In the genomic region with DNA sequence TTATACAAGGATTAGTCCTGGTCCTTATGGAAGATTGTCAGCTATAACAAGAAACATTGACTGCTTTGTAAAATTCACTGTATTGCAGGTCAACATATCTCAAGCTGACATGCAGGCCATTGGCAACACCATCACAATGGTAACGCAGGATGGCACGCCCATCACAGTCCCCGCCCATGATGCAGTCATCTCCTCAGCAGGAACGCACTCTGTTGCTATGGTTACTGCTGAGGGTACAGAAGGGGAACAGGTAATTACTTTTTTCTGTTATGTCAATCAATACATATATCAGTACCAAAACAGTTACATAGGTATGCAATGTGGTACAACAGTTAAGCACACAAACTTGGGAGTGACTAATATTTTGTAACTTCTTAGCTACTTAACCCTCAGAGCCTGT, we compare ENCODE assay signal across 20 cellular contexts. TPM values are rescaled to one million over a fixed set of nuclear protein-coding genes. Genes with fewer than 3 reads are reported as not detected.
DNase-seq lines count a peak whose midpoint lies in the region; ATAC-seq and TF ChIP-seq lines count a peak whose summit lies in the region.
"Had no signal": no experiment of that assay in that cellular context is flagged by ENCODE, and none has a peak within 500 bp of the region (broad histone marks: within the 10 kb centered on the region; RNA-seq: fewer than 3 reads in every experiment).

No MANE protein-coding gene starts in this region.

- DNase-seq in NCI-H345 (lab: John Stamatoyannopoulos, UW): peak; percentile 2
- DNase-seq in NCI-H345 treated with DMSO at 0.1 percent for 48 hours (lab: John Stamatoyannopoulos, UW; ENCODE audit: unreplicated experiment): no peak
- DNase-seq in WTC11 (ENCODE audit: low spot score): peak; percentile 44
- peak in 2 of 3 donors; percentile 47 to 56 for DNase-seq in mucosa of descending colon
- DNase-seq in hypothalamus (lab: John Stamatoyannopoulos, UW): no peak
- no peak for DNase-seq in immature natural killer cell
- DNase-seq: adrenal gland; cortex of kidney; DMS153; NCI-H1436; posterior cingulate gyrus; RPMI8226; SK-N-SH; stimulated activated CD4-positive, alpha-beta T cell treated with anti-CD3 and anti-CD28 coated beads, Interleukin-4, amount 100 ng/mL, for 1 hour had no signal

- H3K9me3 ChIP-seq in HEK293 (ENCODE audit: control insufficient read depth, insufficient read depth, low read depth, low read length): no peaks in the 10 kb centered on the region
- H3K9me3 ChIP-seq in mucosa of descending colon: no peaks in the 10 kb centered on the region
- H3K9me3 ChIP-seq: A549, adrenal gland, BLaER1, breast epithelium, SK-N-SH had no signal

- TF ChIP-seq CTCF in HEK293 (tag by site-specific recombination; IDR thresholded peaks at IDR 0.05) (no peak), WTC11 (IDR thresholded peaks at IDR 0.05) (no peak), mucosa of descending colon (IDR thresholded peaks at IDR 0.05) (no peak)

- intact Hi-C loops in mucosa of descending colon (cut with DNase I, micrococcal nuclease): no loop called here

- H3K9me3 Mint-ChIP-seq in WTC11: peaks cover 3% of the 10 kb centered on the region
- no peaks in the 10 kb centered on the region for H3K9me3 Mint-ChIP-seq in immature natural killer cell
- H3K9me3 Mint-ChIP-seq: natural killer cell treated with Interleukin-12 subunit alpha and Interleukin-12 subunit beta and Interleukin-15 and Interleukin-18, amount 100 ng/mL, for 72 hours had no signal

- peak; percentile 84 for ATAC-seq in WTC11
- peak; percentile 94 for ATAC-seq in mucosa of descending colon
- no peak for ATAC-seq in HG02870 (IDR thresholded peaks at IDR 0.05; ENCODE audit: unreplicated experiment)
- ATAC-seq: A549; natural killer cell treated with Interleukin-12 subunit alpha and Interleukin-12 subunit beta and Interleukin-15 and Interleukin-18, amount 100 ng/mL, for 72 hours had no signal

- H3K4me1 Mint-ChIP-seq in WTC11 (peaks cover 20% of the 10 kb centered on the region), immature natural killer cell (peaks cover under 1 to 1% of the 10 kb centered on the region in 2 donors)

- H3K27ac ChIP-seq in HEK293 (ENCODE audit: extremely low read depth, low read depth, low read length): no peak overlapping the region
- H3K27ac ChIP-seq: A549, adrenal gland, BLaER1, breast epithelium had no signal

- H3K4me3 Mint-ChIP-seq in WTC11 (no peak overlapping the region), immature natural killer cell (no peak overlapping the region)
- H3K4me3 Mint-ChIP-seq: natural killer cell treated with Interleukin-12 subunit alpha and Interleukin-12 subunit beta and Interleukin-15 and Interleukin-18, amount 100 ng/mL, for 72 hours had no signal

- H3K27me3 Mint-ChIP-seq in WTC11 (ENCODE audit: low read depth) (no peaks in the 10 kb centered on the region), immature natural killer cell (ENCODE audit: low read depth in 3 of 3) (peaks cover under 1 to 4% (median 4%) of the 10 kb centered on the region in 3 donors)
- H3K27me3 Mint-ChIP-seq: natural killer cell treated with Interleukin-12 subunit alpha and Interleukin-12 subunit beta and Interleukin-15 and Interleukin-18, amount 100 ng/mL, for 72 hours had no signal

- CTCF ChIA-PET in HEK293 (lab: Yijun Ruan, JAX) (interaction anchor here (0.6 to 2.0 kb wide), 4 partner anchors 9 to 386 kb away, joined by 3 to 12 read pairs (median 7); no protein-coding TSS in a partner anchor), WTC11 (lab: Charles Lee) (interaction anchor here (2.2 to 2.4 kb wide), 2 partner anchors 10 to 19 kb away, joined by 9 to 20 read pairs; no protein-coding TSS in a partner anchor)

- no peaks in the 10 kb centered on the region for H3K4me1 ChIP-seq in HEK293 (ENCODE audit: control insufficient read depth, insufficient read depth, low read length)
- no peaks in the 10 kb centered on the region for H3K4me1 ChIP-seq in mucosa of descending colon (ENCODE audit: low read depth)
- H3K4me1 ChIP-seq: adrenal gland, breast epithelium had no signal

- no peak overlapping the region for H3K4me3 ChIP-seq in HEK293 (ENCODE audit: low read depth, low read length)
- H3K4me3 ChIP-seq in mucosa of descending colon: no peak overlapping the region
- H3K4me3 ChIP-seq: A549, adrenal gland, BLaER1, breast epithelium had no signal

- H3K36me3 Mint-ChIP-seq in WTC11: peaks cover 52% of the 10 kb centered on the region
- H3K36me3 Mint-ChIP-seq in immature natural killer cell: peaks cover 41 to 64% (median 46%) of the 10 kb centered on the region in 3 donors

- H3K36me3 ChIP-seq in HEK293 (ENCODE audit: control insufficient read depth in 2 of 2, insufficient read depth in 1 of 2, low read length in 2 of 2) (peaks cover 7 to 42% of the 10 kb centered on the region in 2 experiments; a peak in 2 of 3 replicates), mucosa of descending colon (ENCODE audit: low read depth) (no peaks in the 10 kb centered on the region)

- H3K27ac Mint-ChIP-seq in WTC11 (no peak overlapping the region), immature natural killer cell (no peak overlapping the region)
- H3K27ac Mint-ChIP-seq: natural killer cell treated with Interleukin-12 subunit alpha and Interleukin-12 subunit beta and Interleukin-15 and Interleukin-18, amount 100 ng/mL, for 72 hours had no signal

- POLR2A ChIA-PET in HEK293 (lab: Yijun Ruan, JAX): no interaction called here
- POLR2A ChIA-PET in WTC11 (lab: Charles Lee): no interaction called here

TF ChIP-seq in HEK293, 187 proteins besides CTCF, POLR2A, EP300 and RAD21:
- TF ChIP-seq ZIC2 (tag by site-specific recombination; IDR thresholded peaks at IDR 0.05) (no peak), SCRT2 (tag by site-specific recombination; IDR thresholded peaks at IDR 0.05) (peak; percentile 42; the same call in 1 of the 2 replicates), ZNF776 (tag by site-specific recombination; IDR thresholded peaks at IDR 0.05; ENCODE audit: borderline replicate concordance) (no peak)

TF ChIP-seq in WTC11, 78 proteins besides CTCF, POLR2A, EP300 and RAD21 (continues in another document):
- TF ChIP-seq ZNF396 (CRISPR knock-in tag; IDR thresholded peaks at IDR 0.05; ENCODE audit: borderline replicate concordance) (no peak), ERG (CRISPR knock-in tag; IDR thresholded peaks at IDR 0.05) (no peak), NR3C1 (CRISPR knock-in tag; conservative IDR thresholded peaks at IDR 0.05; ENCODE audit: low read depth) (no peak), ZNF219 (CRISPR knock-in tag; IDR thresholded peaks at IDR 0.05; ENCODE audit: borderline replicate concordance) (no peak), RORB (CRISPR knock-in tag; IDR thresholded peaks at IDR 0.05) (no peak), MLX (CRISPR knock-in tag; IDR thresholded peaks at IDR 0.05) (no peak), PREB (CRISPR knock-in tag; IDR thresholded peaks at IDR 0.05; ENCODE audit: borderline replicate concordance) (no peak), ZNF423 (CRISPR knock-in tag; IDR thresholded peaks at IDR 0.05) (no peak)

RNA-seq across cellular contexts. Expression of gene ZNF143, which starts 55.3 kb away (rescaled TPM):
- total RNA-seq in WTC11 (2021) (34.0 to 35.8 TPM (median 34.0 TPM) in 3 replicates), mucosa of descending colon (10 to 100 TPM; 20.3 to 40.3 (median 23.6) TPM)
- 10 to 100 TPM; 29.1 to 35.3 (median 34.9) TPM for polyA plus RNA-seq in immature natural killer cell

RNA-seq across cellular contexts. Expression of gene WEE1, which starts 57.4 kb away (rescaled TPM):
- 85.5 to 109 TPM (median 91.3 TPM) in 3 replicates for total RNA-seq in WTC11 (2021)
- total RNA-seq in mucosa of descending colon: 10 to 100 TPM; 17.5 to 33.6 (median 18.0) TPM
- 10 to 100 TPM in 1 of 3 donors, 1 to 10 TPM in 2; 7.7 to 11.4 (median 9.9) TPM for polyA plus RNA-seq in immature natural killer cell

Comparison
In these comparisons a context has a peak if more than half of its experiments do, and no peak if none do; other contexts are left out.
1. DNase-seq: peak in NCI-H345 (single experiment), WTC11 (single experiment) and mucosa of descending colon (2 of 3); none in NCI-H345 treated with DMSO at 0.1 percent for 48 hours (single experiment), hypothalamus (0 of 51) and immature natural killer cell (0 of 3).